ENCODE assay signal across 1 cellular context in genomic region chr17:80971704-80972304, GRCh38.
TF ChIP-seq lines count a peak whose summit lies in the region.

No MANE protein-coding gene starts in this region.

TF ChIP-seq in H1, 55 proteins besides CTCF, POLR2A, EP300 and RAD21 (continued from another document):
- no peak for TF ChIP-seq USF2 (IDR thresholded peaks at IDR 0.05; ENCODE audit: low read length)
- no peak for TF ChIP-seq CHD1 (IDR thresholded peaks at IDR 0.05; ENCODE audit: low read depth, low read length)
